Comparison of ENCODE assay signal across 16 cellular contexts in genomic region chr18:2935438-2936192, GRCh38.
DNase-seq lines count a peak whose midpoint lies in the region; ATAC-seq and TF ChIP-seq lines count a peak whose summit lies in the region.
"Had no signal": no experiment of that assay in that cellular context is flagged by ENCODE, and none has a peak within 500 bp of the region (broad histone marks: within the 10 kb centered on the region; RNA-seq: fewer than 3 reads in every experiment).

No MANE protein-coding gene starts in this region.

- ATAC-seq in memory B cell (ENCODE audit: low read depth), result no peak
- ATAC-seq: HCT116, K562, PC-3 had no signal

- TF ChIP-seq CTCF in AG10803 (conservative IDR thresholded peaks at IDR 0.05; ENCODE audit: low read length), result no peak

- no peaks in the 10 kb centered on the region for H3K27me3 Mint-ChIP-seq in activated naive CD8-positive, alpha-beta T cell treated with anti-CD3 and anti-CD28 coated beads for 36 hours
- no peaks in the 10 kb centered on the region for H3K27me3 Mint-ChIP-seq in memory B cell

- H3K4me3 Mint-ChIP-seq in activated naive CD8-positive, alpha-beta T cell treated with anti-CD3 and anti-CD28 coated beads for 36 hours, result no peak overlapping the region
- no peak overlapping the region for H3K4me3 Mint-ChIP-seq in memory B cell

- no peak overlapping the region for H3K4me3 ChIP-seq in AG10803 (ENCODE audit: low read length)
- H3K4me3 ChIP-seq: BLaER1 treated with 17β-estradiol and CSF1 and Interleukin-3, amounts not matched to agents 10 nM and 100 nM; K562; transverse colon had no signal

- no peaks in the 10 kb centered on the region for H3K9me3 Mint-ChIP-seq in activated naive CD8-positive, alpha-beta T cell treated with anti-CD3 and anti-CD28 coated beads for 36 hours
- H3K9me3 Mint-ChIP-seq in memory B cell, result no peaks in the 10 kb centered on the region

- peak overlapping the region; percentile 77 for H3K27ac Mint-ChIP-seq in activated naive CD8-positive, alpha-beta T cell treated with anti-CD3 and anti-CD28 coated beads for 36 hours
- peak overlapping the region; percentile 82 for H3K27ac Mint-ChIP-seq in memory B cell

- H3K4me1 Mint-ChIP-seq in activated naive CD8-positive, alpha-beta T cell treated with anti-CD3 and anti-CD28 coated beads for 36 hours, result peaks cover 33% of the 10 kb centered on the region
- peaks cover 5% of the 10 kb centered on the region for H3K4me1 Mint-ChIP-seq in memory B cell

- DNase-seq in AG10803 (ENCODE audit: low read depth) (peak; percentile 73), EL (peak; percentile 32), memory B cell (ENCODE audit: low spot score in 2 of 2) (no peak), occipital lobe (lab: John Stamatoyannopoulos, UW) (no peak), NCI-H82 treated with DMSO at 0.1 percent for 48 hours (lab: John Stamatoyannopoulos, UW; ENCODE audit: unreplicated experiment) (no peak), D341Med (ENCODE audit: low spot score) (no peak), hepatic stellate cell (ENCODE audit: low spot score) (no peak)
- no peak for DNase-seq in activated naive CD8-positive, alpha-beta T cell treated with anti-CD3 and anti-CD28 coated beads for 36 hours
- DNase-seq: glutamatergic neuron, kidney glomerular epithelial cell, NCI-H1105 treated with DMSO at 0.1 percent for 48 hours, PC-3, transverse colon had no signal

- peaks cover 35% of the 10 kb centered on the region for H3K36me3 Mint-ChIP-seq in activated naive CD8-positive, alpha-beta T cell treated with anti-CD3 and anti-CD28 coated beads for 36 hours
- peaks cover 10% of the 10 kb centered on the region for H3K36me3 Mint-ChIP-seq in memory B cell

Comparison
In these comparisons a context has a peak if more than half of its experiments do, and no peak if none do; other contexts are left out.
1. DNase-seq: peak in AG10803 (single experiment) and EL (single experiment); none in activated naive CD8-positive, alpha-beta T cell treated with anti-CD3 and anti-CD28 coated beads for 36 hours (single experiment), memory B cell (0 of 2), occipital lobe (single experiment), NCI-H82 treated with DMSO at 0.1 percent for 48 hours (single experiment), D341Med (single experiment) and hepatic stellate cell (single experiment).